ENCODE assay signal across 10 cellular contexts in genomic region chr6:169070506-169071176, GRCh38.
DNase-seq lines count a peak whose midpoint lies in the region; ATAC-seq, FAIRE-seq and TF ChIP-seq lines count a peak whose summit lies in the region.
"Had no signal": no experiment of that assay in that cellular context is flagged by ENCODE, and none has a peak within 500 bp of the region (broad histone marks: within the 10 kb centered on the region; RNA-seq: fewer than 3 reads in every experiment).

No MANE protein-coding gene starts in this region.

- no peak for TF ChIP-seq POLR2A in GM12892 (IDR thresholded peaks at IDR 0.05; ENCODE audit: low read depth, low read length)

- no peak for ATAC-seq in HG02884 (IDR thresholded peaks at IDR 0.05; ENCODE audit: unreplicated experiment)

- peak; percentile 23 for DNase-seq in ELF-1 (ENCODE audit: low read depth, low spot score)
- peak; percentile 94 to 97 for DNase-seq in SJSA1 (ENCODE audit: low read depth in 1 of 2, low spot score in 2 of 2)
- peak; percentile 98 for DNase-seq in foreskin melanocyte
- no peak for DNase-seq in KBM-7
- DNase-seq in activated CD4-positive, alpha-beta T cell treated with anti-CD3 and anti-CD28 coated beads for 48 hours: no peak
- DNase-seq in GM12892 (ENCODE audit: insufficient read length): no peak
- DNase-seq: caudate nucleus had no signal

- FAIRE-seq in GM12892 (lab: Jason Lieb, UNC): no peak

- no peak overlapping the region for H3K9ac ChIP-seq in rectal smooth muscle tissue (ENCODE audit: low read length)

- H3K36me3 ChIP-seq in SJSA1 (no peaks in the 10 kb centered on the region), rectal smooth muscle tissue (ENCODE audit: control insufficient read depth, insufficient read depth, low read length) (no peaks in the 10 kb centered on the region)
- H3K36me3 ChIP-seq: neutrophil had no signal

- H3K9me3 ChIP-seq in SJSA1 (replicated peaks): no peaks in the 10 kb centered on the region
- H3K9me3 ChIP-seq: neutrophil had no signal

- H3K4me3 ChIP-seq in SJSA1: no peak overlapping the region
- H3K4me3 ChIP-seq in rectal smooth muscle tissue (ENCODE audit: low read length): no peak overlapping the region

- H3K4me1 ChIP-seq in SJSA1 (replicated peaks) (peaks cover 56% of the 10 kb centered on the region), rectal smooth muscle tissue (ENCODE audit: control insufficient read depth, insufficient read depth, low read length) (peaks cover 38% of the 10 kb centered on the region)

- H3K27ac ChIP-seq in SJSA1 (peak overlapping the region; percentile 99), rectal smooth muscle tissue (ENCODE audit: low read depth, low read length) (peak overlapping the region; percentile 73)
- H3K27ac ChIP-seq: neutrophil had no signal

- H3K27me3 ChIP-seq in SJSA1 (replicated peaks) (no peaks in the 10 kb centered on the region), rectal smooth muscle tissue (ENCODE audit: control insufficient read depth, insufficient read depth, low read length) (no peaks in the 10 kb centered on the region)
- H3K27me3 ChIP-seq: neutrophil had no signal

- in situ Hi-C loops in KBM-7 (cut with MboI; ENCODE audit: low pct_unique_long_range_greater_than_20kb, low sequenced_read_pairs): no loop called here

Comparison
In these comparisons a context has a peak if more than half of its experiments do, and no peak if none do; other contexts are left out.
1. DNase-seq: peak in ELF-1 (single experiment), SJSA1 (2 of 2) and foreskin melanocyte (single experiment); none in KBM-7 (single experiment), activated CD4-positive, alpha-beta T cell treated with anti-CD3 and anti-CD28 coated beads for 48 hours (single experiment) and GM12892 (single experiment).